ENCODE assay signal across 10 cellular contexts in genomic region chrX:150366951-150367545, GRCh38. TPM values are rescaled to one million over a fixed set of nuclear protein-coding genes. Genes with fewer than 3 reads are reported as not detected.
DNase-seq lines count a peak whose midpoint lies in the region; ATAC-seq, FAIRE-seq and TF ChIP-seq lines count a peak whose summit lies in the region.
"Had no signal": no experiment of that assay in that cellular context is flagged by ENCODE, and none has a peak within 500 bp of the region (broad histone marks: within the 10 kb centered on the region; RNA-seq: fewer than 3 reads in every experiment).

No MANE protein-coding gene starts in this region.

- peak overlapping the region; percentile 54 for H3K27ac Mint-ChIP-seq in activated T-helper 17 cell treated with anti-CD3 and anti-CD28 coated beads, Interleukin-2, amount 50 U/mL, for 72 hours

- TF ChIP-seq POLR2A in spleen (IDR thresholded peaks at IDR 0.05), result no peak

- H3K27me3 Mint-ChIP-seq in activated T-helper 17 cell treated with anti-CD3 and anti-CD28 coated beads, Interleukin-2, amount 50 U/mL, for 72 hours, result no peaks in the 10 kb centered on the region

- H3K36me3 ChIP-seq in iPS-20b (ENCODE audit: insufficient read depth, low read depth, low read length) (no peaks in the 10 kb centered on the region), spleen (no peaks in the 10 kb centered on the region)

- H3K27ac ChIP-seq in iPS-20b (ENCODE audit: low read length) (no peak overlapping the region), spleen (peak overlapping the region in 7 of 8 donors; percentile 53 to 86 (median 75))
- H3K27ac ChIP-seq: RWPE1 had no signal

- H3K9me3 Mint-ChIP-seq in activated T-helper 17 cell treated with anti-CD3 and anti-CD28 coated beads, Interleukin-2, amount 50 U/mL, for 72 hours, result no peaks in the 10 kb centered on the region

- peak; percentile 29 for DNase-seq in GM03348 (ENCODE audit: low spot score)
- no peak for DNase-seq in spleen
- no peak for DNase-seq in OCI-M2 (lab: John Stamatoyannopoulos, UW; ENCODE audit: unreplicated experiment)
- no peak for DNase-seq in D721Med (ENCODE audit: insufficient read length, low spot score)
- DNase-seq in DMS 273 (lab: John Stamatoyannopoulos, UW; ENCODE audit: unreplicated experiment), result no peak

- peak overlapping the region; percentile 81 for H3K4me3 Mint-ChIP-seq in activated T-helper 17 cell treated with anti-CD3 and anti-CD28 coated beads, Interleukin-2, amount 50 U/mL, for 72 hours

- H3K27me3 ChIP-seq in iPS-20b (ENCODE audit: insufficient read depth, low read length) (peaks cover 48% of the 10 kb centered on the region), spleen (replicated peaks in 1 of 7) (peaks cover 0 to 34% (median 10%) of the 10 kb centered on the region in 7 donors)

- no peak for ATAC-seq in activated T-helper 17 cell treated with anti-CD3 and anti-CD28 coated beads, Interleukin-2, amount 50 U/mL, for 72 hours (replicated peaks)
- ATAC-seq in HG02970 (IDR thresholded peaks at IDR 0.05; ENCODE audit: low FRiP score, unreplicated experiment), result no peak
- ATAC-seq: esophagus mucosa had no signal

- H3K4me3 ChIP-seq in iPS-20b (ENCODE audit: low read length) (peak overlapping the region; percentile 67; the same call in 1 of the 2 replicates), spleen (peak overlapping the region in 2 of 8 donors; percentile 59 to 77)

- WGBS in spleen, 5 donors, result 2 to 29% (median 9%) methylated on average over 5 of the region's 5 CpGs

- intact Hi-C loops in spleen (cut with DNase I; ENCODE audit: low total_unique reads), result no loop called here

- no peaks in the 10 kb centered on the region for H3K9me3 ChIP-seq in iPS-20b (ENCODE audit: insufficient read depth, low read depth, low read length)
- H3K9me3 ChIP-seq in spleen, result peaks cover 0 to 3% (median 0%) of the 10 kb centered on the region in 8 donors

- no peak for TF ChIP-seq CTCF in spleen (IDR thresholded peaks at IDR 0.05 in 8 of 11, conservative IDR thresholded peaks at IDR 0.05 in 3 of 11)
- no peak for TF ChIP-seq CTCF in D721Med (IDR thresholded peaks at IDR 0.05; ENCODE audit: insufficient read depth, missing control alignments)

- no peak overlapping the region for H3K9ac ChIP-seq in iPS-20b (ENCODE audit: low read depth, low read length)

- FAIRE-seq in D721Med (lab: Jason Lieb, UNC), result no peak

- H3K4me1 ChIP-seq in iPS-20b (ENCODE audit: insufficient read depth, low read length) (no peaks in the 10 kb centered on the region), spleen (peaks cover 0 to 41% (median 16%) of the 10 kb centered on the region in 6 donors)

- no peaks in the 10 kb centered on the region for H3K36me3 Mint-ChIP-seq in activated T-helper 17 cell treated with anti-CD3 and anti-CD28 coated beads, Interleukin-2, amount 50 U/mL, for 72 hours (ENCODE audit: low read depth)

- no peaks in the 10 kb centered on the region for H3K4me1 Mint-ChIP-seq in activated T-helper 17 cell treated with anti-CD3 and anti-CD28 coated beads, Interleukin-2, amount 50 U/mL, for 72 hours

RNA-seq across cellular contexts. Expression of gene MAMLD1, which starts 3.9 kb away (rescaled TPM):
- 1 to 10 TPM; 1.9 to 2.1 TPM for total RNA-seq in activated T-helper 17 cell treated with anti-CD3 and anti-CD28 coated beads, Interleukin-2, amount 50 U/mL, for 72 hours
- total RNA-seq in spleen, result 1 to 10 TPM; 2.8 to 7.3 (median 4.5) TPM
- polyA plus RNA-seq in spleen, result 1 to 10 TPM; 1.2 to 2.0 (median 1.5) TPM
